16 cellular contexts compared by ENCODE assay signal in the genomic region with DNA sequence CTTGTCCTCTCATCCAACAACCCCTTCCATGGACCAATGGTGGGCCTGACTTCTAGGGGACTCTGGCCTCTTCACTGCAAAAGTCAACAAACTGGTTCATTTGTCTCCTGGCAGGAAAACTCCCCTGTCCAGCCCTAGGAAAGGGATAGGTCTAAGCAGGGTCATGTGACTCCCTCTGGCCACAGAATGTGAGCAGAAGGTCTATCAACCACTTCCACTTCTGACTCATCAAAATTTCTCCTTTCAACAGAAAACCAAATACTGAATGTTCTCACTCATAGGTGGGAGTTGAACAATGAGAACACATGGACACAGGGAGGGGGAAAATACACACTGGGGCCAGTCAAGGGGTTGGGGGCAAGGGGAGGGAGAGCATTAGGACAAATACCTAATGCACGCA. TPM values are rescaled to one million over a fixed set of nuclear protein-coding genes. Genes with fewer than 3 reads are reported as not detected.
DNase-seq lines count a peak whose midpoint lies in the region; ATAC-seq lines count a peak whose summit lies in the region.
"Had no signal": no experiment of that assay in that cellular context is flagged by ENCODE, and none has a peak within 500 bp of the region (broad histone marks: within the 10 kb centered on the region; RNA-seq: fewer than 3 reads in every experiment).

No MANE protein-coding gene starts in this region.

- H3K4me3 Mint-ChIP-seq in activated CD4-positive, alpha-beta T cell treated with anti-CD3 and anti-CD28 coated beads for 36 hours = no peak overlapping the region
- H3K4me3 Mint-ChIP-seq in T-helper 2 cell treated with Interferon-gamma antibody and Interleukin-4, amounts not matched to agents 5 μg/mL and 100 μg/mL, for 36 hours = no peak overlapping the region
- H3K4me3 Mint-ChIP-seq in stimulated activated effector memory CD8-positive, alpha-beta T cell treated with anti-CD3 and anti-CD28 coated beads, Interleukin-12 subunit alpha, Interleukin-12 subunit beta, amount 100 ng/mL, for 72 hours = no peak overlapping the region
- H3K4me3 Mint-ChIP-seq: activated naive CD4-positive, alpha-beta T cell treated with anti-CD3 and anti-CD28 coated beads, Interleukin-2, amount 50 U/mL, for 24 hours; dendritic cell treated with granulocyte-macrophage colony-stimulating factor and Interleukin-4, amounts not matched to agents 40 ng/mL and 50 ng/mL, for 4 days; natural killer cell treated with Interleukin-12 subunit alpha and Interleukin-12 subunit beta and Interleukin-15 and Interleukin-18, amount 100 ng/mL, for 72 hours had no signal

- no peaks in the 10 kb centered on the region for H3K36me3 Mint-ChIP-seq in activated CD4-positive, alpha-beta T cell treated with anti-CD3 and anti-CD28 coated beads for 36 hours (ENCODE audit: low read depth)
- no peaks in the 10 kb centered on the region for H3K36me3 Mint-ChIP-seq in T-helper 2 cell treated with Interferon-gamma antibody and Interleukin-4, amounts not matched to agents 5 μg/mL and 100 μg/mL, for 36 hours (ENCODE audit: low read depth)
- H3K36me3 Mint-ChIP-seq in stimulated activated effector memory CD8-positive, alpha-beta T cell treated with anti-CD3 and anti-CD28 coated beads, Interleukin-12 subunit alpha, Interleukin-12 subunit beta, amount 100 ng/mL, for 72 hours = no peaks in the 10 kb centered on the region
- H3K36me3 Mint-ChIP-seq: activated naive CD4-positive, alpha-beta T cell treated with anti-CD3 and anti-CD28 coated beads, Interleukin-2, amount 50 U/mL, for 24 hours; natural killer cell treated with Interleukin-12 subunit alpha and Interleukin-12 subunit beta and Interleukin-15 and Interleukin-18, amount 100 ng/mL, for 72 hours had no signal

- POLR2A ChIA-PET in activated CD4-positive, alpha-beta T cell treated with anti-CD3 and anti-CD28 coated beads for 36 hours (lab: Charles Lee) = no interaction called here

- no peaks in the 10 kb centered on the region for H3K4me1 Mint-ChIP-seq in activated CD4-positive, alpha-beta T cell treated with anti-CD3 and anti-CD28 coated beads for 36 hours
- H3K4me1 Mint-ChIP-seq in T-helper 2 cell treated with Interferon-gamma antibody and Interleukin-4, amounts not matched to agents 5 μg/mL and 100 μg/mL, for 36 hours (ENCODE audit: low read depth) = peaks cover 8% of the 10 kb centered on the region
- H3K4me1 Mint-ChIP-seq in stimulated activated effector memory CD8-positive, alpha-beta T cell treated with anti-CD3 and anti-CD28 coated beads, Interleukin-12 subunit alpha, Interleukin-12 subunit beta, amount 100 ng/mL, for 72 hours = no peaks in the 10 kb centered on the region
- H3K4me1 Mint-ChIP-seq: activated naive CD4-positive, alpha-beta T cell treated with anti-CD3 and anti-CD28 coated beads, Interleukin-2, amount 50 U/mL, for 24 hours had no signal

- peaks cover 2% of the 10 kb centered on the region for H3K9me3 Mint-ChIP-seq in activated CD4-positive, alpha-beta T cell treated with anti-CD3 and anti-CD28 coated beads for 36 hours (ENCODE audit: low read depth)
- peaks cover 2% of the 10 kb centered on the region for H3K9me3 Mint-ChIP-seq in T-helper 2 cell treated with Interferon-gamma antibody and Interleukin-4, amounts not matched to agents 5 μg/mL and 100 μg/mL, for 36 hours
- H3K9me3 Mint-ChIP-seq in stimulated activated effector memory CD8-positive, alpha-beta T cell treated with anti-CD3 and anti-CD28 coated beads, Interleukin-12 subunit alpha, Interleukin-12 subunit beta, amount 100 ng/mL, for 72 hours = no peaks in the 10 kb centered on the region
- H3K9me3 Mint-ChIP-seq: activated naive CD4-positive, alpha-beta T cell treated with anti-CD3 and anti-CD28 coated beads, Interleukin-2, amount 50 U/mL, for 24 hours had no signal

- ATAC-seq in activated CD4-positive, alpha-beta T cell treated with anti-CD3 and anti-CD28 coated beads for 36 hours = peak; percentile 36
- ATAC-seq in HG02870 (IDR thresholded peaks at IDR 0.05; ENCODE audit: unreplicated experiment) = peak; percentile 88
- peak; percentile 58 for ATAC-seq in stimulated activated effector memory CD8-positive, alpha-beta T cell treated with anti-CD3 and anti-CD28 coated beads, Interleukin-12 subunit alpha, Interleukin-12 subunit beta, amount 100 ng/mL, for 72 hours
- no peak for ATAC-seq in HG03097 (IDR thresholded peaks at IDR 0.05; ENCODE audit: low FRiP score, unreplicated experiment)

- H3K27ac Mint-ChIP-seq in activated CD4-positive, alpha-beta T cell treated with anti-CD3 and anti-CD28 coated beads for 36 hours = no peak overlapping the region
- no peak overlapping the region for H3K27ac Mint-ChIP-seq in T-helper 2 cell treated with Interferon-gamma antibody and Interleukin-4, amounts not matched to agents 5 μg/mL and 100 μg/mL, for 36 hours
- H3K27ac Mint-ChIP-seq in stimulated activated effector memory CD8-positive, alpha-beta T cell treated with anti-CD3 and anti-CD28 coated beads, Interleukin-12 subunit alpha, Interleukin-12 subunit beta, amount 100 ng/mL, for 72 hours = no peak overlapping the region
- H3K27ac Mint-ChIP-seq: activated naive CD4-positive, alpha-beta T cell treated with anti-CD3 and anti-CD28 coated beads, Interleukin-2, amount 50 U/mL, for 24 hours; dendritic cell treated with granulocyte-macrophage colony-stimulating factor and Interleukin-4, amounts not matched to agents 40 ng/mL and 50 ng/mL, for 4 days; natural killer cell treated with Interleukin-12 subunit alpha and Interleukin-12 subunit beta and Interleukin-15 and Interleukin-18, amount 100 ng/mL, for 72 hours had no signal

- CTCF ChIA-PET in activated CD4-positive, alpha-beta T cell treated with anti-CD3 and anti-CD28 coated beads for 36 hours (lab: Charles Lee) = no interaction called here

- intact Hi-C loops in activated CD4-positive, alpha-beta T cell treated with anti-CD3 and anti-CD28 coated beads for 36 hours (cut with DNase I, micrococcal nuclease) = no loop called here

- peak; percentile 5 for DNase-seq in activated CD4-positive, alpha-beta T cell treated with anti-CD3 and anti-CD28 coated beads for 36 hours
- DNase-seq in activated CD4-positive, alpha-beta T cell treated with anti-CD3 and anti-CD28 coated beads, Interleukin-2, amount 50 U/mL, for 1 hour = no peak
- peak; percentile 4 for DNase-seq in T-helper 2 cell treated with Interferon-gamma antibody and Interleukin-4, amounts not matched to agents 5 μg/mL and 100 μg/mL, for 36 hours (ENCODE audit: low spot score)
- no peak for DNase-seq in stimulated activated effector memory CD8-positive, alpha-beta T cell treated with anti-CD3 and anti-CD28 coated beads, Interleukin-12 subunit alpha, Interleukin-12 subunit beta, amount 100 ng/mL, for 72 hours (ENCODE audit: low spot score in 2 of 2)
- no peak for DNase-seq in inferior parietal cortex (ENCODE audit: extremely low spot score)
- no peak for DNase-seq in medulla oblongata (ENCODE audit: extremely low spot score)
- DNase-seq: 8988T, hippocampal formation, NCI-H526, substantia nigra had no signal

- peaks cover 2% of the 10 kb centered on the region for H3K27me3 Mint-ChIP-seq in activated CD4-positive, alpha-beta T cell treated with anti-CD3 and anti-CD28 coated beads for 36 hours
- no peaks in the 10 kb centered on the region for H3K27me3 Mint-ChIP-seq in T-helper 2 cell treated with Interferon-gamma antibody and Interleukin-4, amounts not matched to agents 5 μg/mL and 100 μg/mL, for 36 hours (ENCODE audit: low read depth)
- H3K27me3 Mint-ChIP-seq: activated naive CD4-positive, alpha-beta T cell treated with anti-CD3 and anti-CD28 coated beads, Interleukin-2, amount 50 U/mL, for 24 hours; dendritic cell treated with granulocyte-macrophage colony-stimulating factor and Interleukin-4, amounts not matched to agents 40 ng/mL and 50 ng/mL, for 4 days had no signal

RNA-seq across cellular contexts. Expression of a gene that starts 1.3 kb away (rescaled TPM):
- total RNA-seq in activated CD4-positive, alpha-beta T cell treated with anti-CD3 and anti-CD28 coated beads for 36 hours = not detected
- total RNA-seq: H1; natural killer cell treated with Interleukin-12 subunit alpha and Interleukin-12 subunit beta and Interleukin-15 and Interleukin-18, amount 100 ng/mL, for 72 hours had no signal

Comparison
In these comparisons a context has a peak if more than half of its experiments do, and no peak if none do; other contexts are left out.
1. DNase-seq: peak in activated CD4-positive, alpha-beta T cell treated with anti-CD3 and anti-CD28 coated beads for 36 hours (single experiment) and T-helper 2 cell treated with Interferon-gamma antibody and Interleukin-4, amounts not matched to agents 5 μg/mL and 100 μg/mL, for 36 hours (single experiment); none in activated CD4-positive, alpha-beta T cell treated with anti-CD3 and anti-CD28 coated beads, Interleukin-2, amount 50 U/mL, for 1 hour (single experiment), stimulated activated effector memory CD8-positive, alpha-beta T cell treated with anti-CD3 and anti-CD28 coated beads, Interleukin-12 subunit alpha, Interleukin-12 subunit beta, amount 100 ng/mL, for 72 hours (0 of 2), inferior parietal cortex (single experiment) and medulla oblongata (single experiment).